In genomic region chr5:139848508-139849100, GRCh38 we compare ENCODE assay signal across 10 cellular contexts. TPM values are rescaled to one million over a fixed set of nuclear protein-coding genes. Genes with fewer than 3 reads are reported as not detected.
DNase-seq lines count a peak whose midpoint lies in the region; ATAC-seq, FAIRE-seq and TF ChIP-seq lines count a peak whose summit lies in the region.
"Had no signal": no experiment of that assay in that cellular context is flagged by ENCODE, and none has a peak within 500 bp of the region (broad histone marks: within the 10 kb centered on the region; RNA-seq: fewer than 3 reads in every experiment).

No MANE protein-coding gene starts in this region.

- no peak overlapping the region for H3K27ac ChIP-seq in endothelial cell of umbilical vein (ENCODE audit: insufficient read depth, low read depth, low read length)
- peak overlapping the region in 3 of 4 donors; percentile 38 to 70 (median 51) for H3K27ac ChIP-seq in pancreas
- H3K27ac ChIP-seq: 22Rv1, VCaP had no signal

- TF ChIP-seq POLR2A in endothelial cell of umbilical vein (IDR thresholded peaks at IDR 0.05; ENCODE audit: low read depth, low read length) = no peak

- peak overlapping the region; percentile 84 for H3K4me3 Mint-ChIP-seq in activated B cell treated with CpG ODN at 0.5 μM for 24 hours

- ATAC-seq in activated B cell treated with CpG ODN at 0.5 μM for 24 hours (ENCODE audit: low read depth) (peak; percentile 23), pancreas (peak; percentile 20 to 38 (median 35)), GM18870 (IDR thresholded peaks at IDR 0.05; ENCODE audit: unreplicated experiment) (no peak), HG02763 (IDR thresholded peaks at IDR 0.05; ENCODE audit: unreplicated experiment) (no peak)

- H3K27me3 ChIP-seq in endothelial cell of umbilical vein (ENCODE audit: control insufficient read depth in 2 of 2, insufficient read depth in 2 of 2, low read length in 2 of 2) (peaks cover 4% of the 10 kb centered on the region in 2 experiments), pancreas (no peaks in the 10 kb centered on the region)

- no peak for FAIRE-seq in endothelial cell of umbilical vein (lab: Jason Lieb, UNC)
- no peak for FAIRE-seq in pancreas (lab: Jason Lieb, UNC)

- no peaks in the 10 kb centered on the region for H3K36me3 Mint-ChIP-seq in activated B cell treated with CpG ODN at 0.5 μM for 24 hours (ENCODE audit: low read depth)

- H3K79me2 ChIP-seq in endothelial cell of umbilical vein (ENCODE audit: control insufficient read depth, insufficient read depth, low read length) = no peaks in the 10 kb centered on the region

- intact Hi-C loops in activated B cell treated with CpG ODN at 0.5 μM for 24 hours (cut with micrococcal nuclease) = loop anchor here (1.0 to 10.0 kb wide), 5 partner anchors 119 to 1305 kb away; partner anchors contain the start of gene ETF1
- intact Hi-C loops in endothelial cell of umbilical vein (cut with micrococcal nuclease) = no loop called here
- intact Hi-C loops in pancreas (cut with DNase I) = no loop called here

- peak overlapping the region; percentile 34 for H3K9ac ChIP-seq in endothelial cell of umbilical vein (replicated peaks; ENCODE audit: extremely low read depth, insufficient read depth, low read length)

- H3K9me3 ChIP-seq in endothelial cell of umbilical vein (replicated peaks; ENCODE audit: control insufficient read depth, insufficient read depth, low read length) (no peaks in the 10 kb centered on the region), pancreas (no peaks in the 10 kb centered on the region)

- CTCF ChIA-PET in activated B cell treated with CpG ODN at 0.5 μM for 24 hours (lab: Charles Lee) = interaction anchor here (1.2 to 1.7 kb wide), 2 partner anchors 62 to 120 kb away, joined by 3 to 5 read pairs; no protein-coding TSS in a partner anchor
- CTCF ChIA-PET in endothelial cell of umbilical vein (lab: Charles Lee) = interaction anchor here (1.4 to 5.0 kb wide), 3 partner anchors 60 to 297 kb away, joined by 3 to 37 read pairs (median 13); no protein-coding TSS in a partner anchor

- H3K4me1 Mint-ChIP-seq in activated B cell treated with CpG ODN at 0.5 μM for 24 hours = peaks cover 17% of the 10 kb centered on the region

- POLR2A ChIA-PET in activated B cell treated with CpG ODN at 0.5 μM for 24 hours (lab: Charles Lee) (interaction anchor here (0.7 to 1.8 kb wide), 4 partner anchors 24 to 650 kb away, joined by 3 to 4 read pairs (median 3); partner anchors contain the start of gene SIL1), endothelial cell of umbilical vein (lab: Charles Lee) (no interaction called here)

- H3K36me3 ChIP-seq in endothelial cell of umbilical vein (ENCODE audit: control insufficient read depth in 2 of 2, extremely low read depth in 1 of 2, insufficient read depth in 2 of 2, low read length in 2 of 2) (no peaks in the 10 kb centered on the region), pancreas (no peaks in the 10 kb centered on the region)

- no peaks in the 10 kb centered on the region for H4K20me1 ChIP-seq in endothelial cell of umbilical vein (replicated peaks; ENCODE audit: control insufficient read depth, extremely low read depth, insufficient read depth, low read length)

- H3K4me2 ChIP-seq in endothelial cell of umbilical vein (ENCODE audit: insufficient read depth, low read length) = peak overlapping the region; percentile 60

- H3K4me1 ChIP-seq in endothelial cell of umbilical vein (ENCODE audit: control insufficient read depth, extremely low read depth, insufficient read depth, low read length) = no peaks in the 10 kb centered on the region
- peaks cover 0 to 4% (median 0%) of the 10 kb centered on the region in 3 donors for H3K4me1 ChIP-seq in pancreas

- 35 to 36% methylated on average over 21 to 43 of the region's 43 CpGs for WGBS in pancreas, 2 donors

- H3K4me3 ChIP-seq in endothelial cell of umbilical vein (replicated peaks in 1 of 3; ENCODE audit: insufficient read depth in 1 of 3, low read depth in 1 of 3, low read length in 3 of 3) (peak overlapping the region; percentile 34 to 65 (median 34)), pancreas (peak overlapping the region; percentile 37 to 63 (median 47))

- H3K27ac Mint-ChIP-seq in activated B cell treated with CpG ODN at 0.5 μM for 24 hours = peak overlapping the region; percentile 56

- H3K27me3 Mint-ChIP-seq in activated B cell treated with CpG ODN at 0.5 μM for 24 hours = peaks cover 8% of the 10 kb centered on the region

- H3K9me1 ChIP-seq in endothelial cell of umbilical vein (replicated peaks; ENCODE audit: control insufficient read depth, extremely low read depth, insufficient read depth, low read length) = no peaks in the 10 kb centered on the region

- no peaks in the 10 kb centered on the region for H3K9me3 Mint-ChIP-seq in activated B cell treated with CpG ODN at 0.5 μM for 24 hours

- DNase-seq in DMS 273 (lab: John Stamatoyannopoulos, UW; ENCODE audit: unreplicated experiment) (peak; percentile 33), DMS 273 treated with DMSO at 0.1 percent for 48 hours (lab: John Stamatoyannopoulos, UW) (no peak), activated B cell treated with CpG ODN at 0.5 μM for 24 hours (no peak), endothelial cell of umbilical vein (ENCODE audit: low read depth, low spot score) (peak; percentile 3), pancreas (peak; percentile 30 to 85 (median 42)), NCI-H1436 treated with DMSO at 0.1 percent for 48 hours (lab: John Stamatoyannopoulos, UW) (no peak)

- TF ChIP-seq CTCF in activated B cell treated with CpG ODN at 0.5 μM for 24 hours (IDR thresholded peaks at IDR 0.05) = no peak
- no peak for TF ChIP-seq CTCF in endothelial cell of umbilical vein (IDR thresholded peaks at IDR 0.05; ENCODE audit: extremely low read depth in 1 of 2, insufficient read depth in 1 of 2, low read depth in 1 of 2, low read length in 2 of 2)
- TF ChIP-seq CTCF in pancreas (IDR thresholded peaks at IDR 0.05) = no peak

- BruUV-seq in endothelial cell of umbilical vein (replicated peaks; lab: Mats Ljungman, UMichigan) = no TSS peak

- dilution Hi-C loops in endothelial cell of umbilical vein (cut with MboI; ENCODE audit: extremely low pct_ligation_motif_present, low sequenced_read_pairs) = no loop called here

- peak overlapping the region; percentile 75 for H2AFZ ChIP-seq in endothelial cell of umbilical vein (ENCODE audit: low read depth, low read length)

TF ChIP-seq in endothelial cell of umbilical vein, 7 proteins besides CTCF, POLR2A, EP300 and RAD21:
- TF ChIP-seq GATA2 (IDR thresholded peaks at IDR 0.05; ENCODE audit: insufficient read depth, insufficient read length, low read depth, low read length) (no peak), EZH2 (IDR thresholded peaks at IDR 0.05; ENCODE audit: borderline replicate concordance, low read depth, low read length, severe bottlenecking) (no peak), MYC (IDR thresholded peaks at IDR 0.05; ENCODE audit: low read depth, low read length) (no peak), JUN (IDR thresholded peaks at IDR 0.05; ENCODE audit: borderline replicate concordance, insufficient read depth, insufficient read length, low read depth) (no peak)

RNA-seq across cellular contexts. Expression of gene PSD2, which starts 53.0 kb away (rescaled TPM):
- total RNA-seq in activated B cell treated with CpG ODN at 0.5 μM for 24 hours = not detected in 2 replicates
- not detected in 2 replicates for total RNA-seq in endothelial cell of umbilical vein
- not detected in 2 replicates for polyA plus RNA-seq in endothelial cell of umbilical vein
- polyA plus RNA-seq in endothelial cell of umbilical vein (2011; cell fraction: cytosol; rRNA removed) = not detected in 2 replicates
- 0.04 TPM in 1 of 2 replicates, not detected in the other for polyA plus RNA-seq in endothelial cell of umbilical vein (2011; cell fraction: nucleus; rRNA removed)
- polyA plus RNA-seq in endothelial cell of umbilical vein (2012) = not detected in 2 replicates
- polyA minus RNA-seq in endothelial cell of umbilical vein = 0.07 TPM in 1 of 2 replicates, not detected in the other
- not detected for polyA minus RNA-seq in endothelial cell of umbilical vein (2011; cell fraction: cytosol; rRNA and poly(A)+ RNA removed)
- polyA minus RNA-seq in endothelial cell of umbilical vein (2011; cell fraction: nucleus; rRNA and poly(A)+ RNA removed) = not detected in 2 replicates
- under 1 TPM; 0.06 to 0.66 (median 0.08) TPM for total RNA-seq in pancreas
- under 1 TPM; 0.45 to 0.49 TPM for polyA plus RNA-seq in pancreas

Comparison
In these comparisons a context has a peak if more than half of its experiments do, and no peak if none do; other contexts are left out.
1. DNase-seq: peak in DMS 273 (single experiment), endothelial cell of umbilical vein (single experiment) and pancreas (6 of 6); none in DMS 273 treated with DMSO at 0.1 percent for 48 hours (single experiment), activated B cell treated with CpG ODN at 0.5 μM for 24 hours (single experiment) and NCI-H1436 treated with DMSO at 0.1 percent for 48 hours (single experiment).
2. ATAC-seq: peak in activated B cell treated with CpG ODN at 0.5 μM for 24 hours (single experiment) and pancreas (4 of 4); none in GM18870 (single experiment) and HG02763 (single experiment).